Comparison of ENCODE assay signal across 1 cellular context in the genomic region with DNA sequence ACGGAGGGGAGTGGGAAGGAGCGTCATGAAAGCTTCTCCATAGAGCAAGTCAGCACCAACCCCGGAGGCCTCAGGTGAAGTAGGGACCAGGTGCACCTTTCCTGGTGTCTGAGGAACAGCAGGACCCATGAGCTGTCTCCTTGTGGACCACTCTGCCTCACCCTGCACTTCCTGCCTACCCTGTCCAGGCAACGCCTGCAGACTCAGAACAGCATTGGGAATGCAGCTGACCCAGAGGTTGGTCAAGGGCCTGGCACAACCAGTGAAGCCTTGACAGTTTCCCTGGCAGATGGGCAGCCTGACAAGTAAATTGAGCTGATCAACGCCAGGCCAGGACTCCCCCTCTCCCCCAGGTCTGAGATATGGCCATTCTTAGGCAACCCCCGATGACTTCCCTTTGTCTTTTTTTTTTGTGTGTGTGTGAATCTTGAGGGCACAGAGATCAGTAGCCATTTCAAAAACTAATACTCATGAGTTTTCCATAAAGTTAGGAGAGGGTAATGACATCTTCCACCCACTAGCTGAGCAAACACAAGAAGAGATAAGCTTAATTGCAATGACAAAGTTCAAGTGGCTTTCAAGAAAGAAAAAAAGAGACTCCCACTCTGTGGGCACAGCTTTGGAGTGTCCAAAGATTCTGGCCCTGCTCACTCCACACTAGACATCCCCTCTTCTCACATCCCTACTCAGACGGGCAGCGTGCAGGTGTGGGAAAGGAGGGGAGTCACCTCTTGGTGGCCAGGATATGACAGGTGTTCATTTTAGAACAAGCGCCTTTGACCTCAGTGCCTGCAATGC.
TF ChIP-seq lines count a peak whose summit lies in the region.

No MANE protein-coding gene starts in this region.

TF ChIP-seq in HepG2, 621 proteins besides CTCF, POLR2A, EP300 and RAD21 (continued from another document):
- TF ChIP-seq, protein P1, sequence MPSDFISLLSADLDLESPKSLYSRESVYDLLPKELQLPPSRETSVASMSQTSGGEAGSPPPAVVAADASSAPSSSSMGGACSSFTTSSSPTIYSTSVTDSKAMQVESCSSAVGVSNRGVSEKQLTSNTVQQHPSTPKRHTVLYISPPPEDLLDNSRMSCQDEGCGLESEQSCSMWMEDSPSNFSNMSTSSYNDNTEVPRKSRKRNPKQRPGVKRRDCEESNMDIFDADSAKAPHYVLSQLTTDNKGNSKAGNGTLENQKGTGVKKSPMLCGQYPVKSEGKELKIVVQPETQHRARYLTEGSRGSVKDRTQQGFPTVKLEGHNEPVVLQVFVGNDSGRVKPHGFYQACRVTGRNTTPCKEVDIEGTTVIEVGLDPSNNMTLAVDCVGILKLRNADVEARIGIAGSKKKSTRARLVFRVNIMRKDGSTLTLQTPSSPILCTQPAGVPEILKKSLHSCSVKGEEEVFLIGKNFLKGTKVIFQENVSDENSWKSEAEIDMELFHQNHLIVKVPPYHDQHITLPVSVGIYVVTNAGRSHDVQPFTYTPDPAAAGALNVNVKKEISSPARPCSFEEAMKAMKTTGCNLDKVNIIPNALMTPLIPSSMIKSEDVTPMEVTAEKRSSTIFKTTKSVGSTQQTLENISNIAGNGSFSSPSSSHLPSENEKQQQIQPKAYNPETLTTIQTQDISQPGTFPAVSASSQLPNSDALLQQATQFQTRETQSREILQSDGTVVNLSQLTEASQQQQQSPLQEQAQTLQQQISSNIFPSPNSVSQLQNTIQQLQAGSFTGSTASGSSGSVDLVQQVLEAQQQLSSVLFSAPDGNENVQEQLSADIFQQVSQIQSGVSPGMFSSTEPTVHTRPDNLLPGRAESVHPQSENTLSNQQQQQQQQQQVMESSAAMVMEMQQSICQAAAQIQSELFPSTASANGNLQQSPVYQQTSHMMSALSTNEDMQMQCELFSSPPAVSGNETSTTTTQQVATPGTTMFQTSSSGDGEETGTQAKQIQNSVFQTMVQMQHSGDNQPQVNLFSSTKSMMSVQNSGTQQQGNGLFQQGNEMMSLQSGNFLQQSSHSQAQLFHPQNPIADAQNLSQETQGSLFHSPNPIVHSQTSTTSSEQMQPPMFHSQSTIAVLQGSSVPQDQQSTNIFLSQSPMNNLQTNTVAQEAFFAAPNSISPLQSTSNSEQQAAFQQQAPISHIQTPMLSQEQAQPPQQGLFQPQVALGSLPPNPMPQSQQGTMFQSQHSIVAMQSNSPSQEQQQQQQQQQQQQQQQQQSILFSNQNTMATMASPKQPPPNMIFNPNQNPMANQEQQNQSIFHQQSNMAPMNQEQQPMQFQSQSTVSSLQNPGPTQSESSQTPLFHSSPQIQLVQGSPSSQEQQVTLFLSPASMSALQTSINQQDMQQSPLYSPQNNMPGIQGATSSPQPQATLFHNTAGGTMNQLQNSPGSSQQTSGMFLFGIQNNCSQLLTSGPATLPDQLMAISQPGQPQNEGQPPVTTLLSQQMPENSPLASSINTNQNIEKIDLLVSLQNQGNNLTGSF (CRISPR knock-in tag; IDR thresholded peaks at IDR 0.05): no peak
